26 cellular contexts compared by ENCODE assay signal in the genomic region with DNA sequence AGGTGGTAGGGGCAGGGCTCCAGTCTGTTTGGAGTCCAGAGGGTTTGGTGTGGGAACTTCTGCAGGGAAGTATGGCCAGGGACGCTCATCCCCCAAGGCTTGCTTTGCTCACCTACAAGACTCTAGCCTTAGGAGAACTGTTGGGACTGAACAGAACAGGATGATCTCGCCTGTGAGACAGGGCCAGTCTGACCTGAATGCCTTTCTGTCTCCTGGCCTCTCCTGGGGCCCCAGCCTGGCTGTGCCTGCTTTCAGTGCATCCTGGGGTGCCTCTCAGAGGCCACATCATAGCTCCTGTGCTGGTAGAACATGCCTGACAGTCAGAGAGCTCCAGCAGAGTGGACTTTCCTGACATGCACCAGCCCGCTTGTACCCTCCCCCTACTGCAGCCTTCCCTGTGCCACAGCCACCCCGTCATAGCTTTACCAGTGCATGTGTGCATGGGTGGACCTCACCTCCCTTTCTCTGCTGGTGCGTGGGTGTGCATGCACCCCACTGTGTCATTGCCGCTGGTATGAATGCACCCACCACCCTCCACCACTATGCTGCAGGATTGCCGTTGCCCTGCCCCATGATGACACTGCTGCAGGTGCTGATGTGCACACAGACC.
"Had no signal": no experiment of that assay in that cellular context is flagged by ENCODE, and none has a peak within 500 bp of the region (broad histone marks: within the 10 kb centered on the region; RNA-seq: fewer than 3 reads in every experiment).

No MANE protein-coding gene starts in this region.

- H3K9ac ChIP-seq: parathyroid adenoma had no signal

- H3K27me3 Mint-ChIP-seq: activated CD4-positive, alpha-beta T cell treated with anti-CD3 and anti-CD28 coated beads, Interleukin-2, amount 10 ng/mL, durations not matched to agents 24 days and 14 days; activated naive CD8-positive, alpha-beta T cell treated with anti-CD3 and anti-CD28 coated beads, Interleukin-2, amount 10 ng/mL, durations not matched to agents 7 days and 5 days had no signal

- H3K4me1 Mint-ChIP-seq: activated CD4-positive, alpha-beta T cell treated with anti-CD3 and anti-CD28 coated beads, Interleukin-2, amount 10 ng/mL, durations not matched to agents 24 days and 14 days; activated naive CD4-positive, alpha-beta T cell treated with anti-CD3 and anti-CD28 coated beads, Interleukin-2, amount 10 ng/mL, durations not matched to agents 7 days and 5 days; activated naive CD8-positive, alpha-beta T cell treated with anti-CD3 and anti-CD28 coated beads, Interleukin-2, amount 10 ng/mL, durations not matched to agents 7 days and 5 days; naive thymus-derived CD8-positive, alpha-beta T cell; neural crest cell; T-helper 17 cell had no signal

- H3K9me3 ChIP-seq: psoas muscle had no signal

- H3K4me3 Mint-ChIP-seq: activated CD4-positive, alpha-beta memory T cell treated with anti-CD3 and anti-CD28 coated beads for 36 hours; activated CD4-positive, alpha-beta T cell treated with anti-CD3 and anti-CD28 coated beads, Interleukin-2, amount 10 ng/mL, durations not matched to agents 24 days and 14 days; activated naive CD4-positive, alpha-beta T cell treated with anti-CD3 and anti-CD28 coated beads, Interleukin-2, amount 10 ng/mL, durations not matched to agents 7 days and 5 days; activated naive CD8-positive, alpha-beta T cell treated with anti-CD3 and anti-CD28 coated beads, Interleukin-2, amount 10 ng/mL, durations not matched to agents 7 days and 5 days; activated T-cell treated with anti-CD3 and anti-CD28 coated beads, Interleukin-2, amount 50 U/mL, for 24 hours; naive thymus-derived CD8-positive, alpha-beta T cell; neural crest cell; T-helper 17 cell had no signal

- H3K4me3 ChIP-seq: esophagus squamous epithelium, psoas muscle, smooth muscle cell, upper lobe of left lung had no signal

- H3K27me3 ChIP-seq: brain microvascular endothelial cell, esophagus squamous epithelium, upper lobe of left lung had no signal

- H3K79me2 ChIP-seq: parathyroid adenoma had no signal

- H3K4me1 ChIP-seq: esophagus squamous epithelium, parathyroid adenoma, psoas muscle, upper lobe of left lung had no signal

- H3K36me3 ChIP-seq: brain microvascular endothelial cell, esophagus squamous epithelium, upper lobe of left lung, WERI-Rb-1 had no signal

- ATAC-seq: activated CD4-positive, CD25-positive, alpha-beta regulatory T cell treated with anti-CD3 and anti-CD28 coated beads, Interleukin-2, amount 50 U/mL, for 24 hours; left colon; naive thymus-derived CD8-positive, alpha-beta T cell; psoas muscle; T-helper 17 cell had no signal

- DNase-seq: activated CD4-positive, alpha-beta memory T cell treated with anti-CD3 and anti-CD28 coated beads for 36 hours; activated CD4-positive, alpha-beta T cell treated with anti-CD3 and anti-CD28 coated beads, Interleukin-2, amount 10 ng/mL, durations not matched to agents 24 days and 14 days; activated CD8-positive, alpha-beta memory T cell treated with anti-CD3 and anti-CD28 coated beads, Interleukin-2, amount 50 U/mL, for 48 hours; activated gamma-delta T cell; activated naive CD4-positive, alpha-beta T cell treated with anti-CD3 and anti-CD28 coated beads, Interleukin-2, amount 10 ng/mL, durations not matched to agents 7 days and 5 days; activated naive CD8-positive, alpha-beta T cell treated with anti-CD3 and anti-CD28 coated beads, Interleukin-2, amount 10 ng/mL, durations not matched to agents 7 days and 5 days; activated T-cell treated with anti-CD3 and anti-CD28 coated beads, Interleukin-2, amount 50 U/mL, for 24 hours; brain microvascular endothelial cell; caudate nucleus; esophagus squamous epithelium; left colon; midbrain; naive thymus-derived CD8-positive, alpha-beta T cell; occipital lobe; psoas muscle; stimulated activated CD4-positive, alpha-beta T cell treated with anti-CD3 and anti-CD28 coated beads, Interleukin-15, amount 100 ng/mL, for 24 hours; stimulated activated CD4-positive, alpha-beta T cell treated with anti-CD3 and anti-CD28 coated beads, Interleukin-2, amount 100 ng/mL, for 24 hours; stimulated activated naive CD4-positive, alpha-beta T cell; T-helper 17 cell; T1000; WERI-Rb-1 had no signal

- H3K27ac Mint-ChIP-seq: activated CD4-positive, alpha-beta memory T cell treated with anti-CD3 and anti-CD28 coated beads for 36 hours; activated CD4-positive, alpha-beta T cell treated with anti-CD3 and anti-CD28 coated beads, Interleukin-2, amount 10 ng/mL, durations not matched to agents 24 days and 14 days; activated naive CD4-positive, alpha-beta T cell treated with anti-CD3 and anti-CD28 coated beads, Interleukin-2, amount 10 ng/mL, durations not matched to agents 7 days and 5 days; activated naive CD8-positive, alpha-beta T cell treated with anti-CD3 and anti-CD28 coated beads, Interleukin-2, amount 10 ng/mL, durations not matched to agents 7 days and 5 days; activated T-cell treated with anti-CD3 and anti-CD28 coated beads, Interleukin-2, amount 50 U/mL, for 24 hours; T-helper 17 cell had no signal

- H2AFZ ChIP-seq: parathyroid adenoma had no signal

- H3K9me3 Mint-ChIP-seq: activated naive CD4-positive, alpha-beta T cell treated with anti-CD3 and anti-CD28 coated beads, Interleukin-2, amount 10 ng/mL, durations not matched to agents 7 days and 5 days; activated T-cell treated with anti-CD3 and anti-CD28 coated beads, Interleukin-2, amount 50 U/mL, for 24 hours had no signal

- H3K4me2 ChIP-seq: smooth muscle cell had no signal

- H3K27ac ChIP-seq: brain microvascular endothelial cell, esophagus squamous epithelium, parathyroid adenoma, psoas muscle, upper lobe of left lung, WERI-Rb-1 had no signal
